In genomic region chr12:3951380-3952135, GRCh38 we compare ENCODE assay signal across 1 cellular context.
TF ChIP-seq lines count a peak whose summit lies in the region.

No MANE protein-coding gene starts in this region.

TF ChIP-seq in GM23338, 12 proteins besides CTCF, POLR2A, EP300 and RAD21 (continued from another document):
- TF ChIP-seq POLR2AphosphoS5 (IDR thresholded peaks at IDR 0.05; ENCODE audit: low read depth) (no peak), EZH2 (IDR thresholded peaks at IDR 0.05; ENCODE audit: low read depth, unreplicated experiment) (no peak)
